8 cellular contexts compared by ENCODE assay signal in genomic region chr10:98748298-98748697, GRCh38.
DNase-seq lines count a peak whose midpoint lies in the region; ATAC-seq and TF ChIP-seq lines count a peak whose summit lies in the region.

No MANE protein-coding gene starts in this region.

- H3K4me1 ChIP-seq in PC-9 (replicated peaks; ENCODE audit: insufficient read depth) (no peaks in the 10 kb centered on the region), gastroesophageal sphincter (no peaks in the 10 kb centered on the region), thyroid gland (no peaks in the 10 kb centered on the region)

- H3K9me2 ChIP-seq in PC-9 (ENCODE audit: insufficient read depth), result no peaks in the 10 kb centered on the region

- 20 to 80% methylated on average over 1 of the region's 1 CpG for WGBS in gastroesophageal sphincter (ENCODE audit: low coverage in 1 of 2), 2 donors
- WGBS in thyroid gland, 2 donors, result 39 to 43% methylated on average over 1 of the region's 1 CpG

- H3K9me3 ChIP-seq in PC-9 (ENCODE audit: insufficient read depth, low read depth) (no peaks in the 10 kb centered on the region), gastroesophageal sphincter (peaks cover 0 to 2% (median 0%) of the 10 kb centered on the region in 3 donors), thyroid gland (no peaks in the 10 kb centered on the region)

- no peak overlapping the region for H2AFZ ChIP-seq in PC-9

- no peaks in the 10 kb centered on the region for H3K27me3 Mint-ChIP-seq in activated T-helper 1 cell treated with anti-CD3 and anti-CD28 coated beads, Interleukin-12 subunit alpha, Interleukin-12 subunit beta, Interleukin-2, Interleukin-4 antibody, amounts not matched to agents 30 ng/mL and 10 ng/mL and 1 ng/mL, durations not matched to agents 14 hours and 24 hours and 36 hours (ENCODE audit: insufficient read depth)

- no peaks in the 10 kb centered on the region for H4K20me1 ChIP-seq in PC-9 (ENCODE audit: insufficient read depth)

- no peaks in the 10 kb centered on the region for H3K36me3 ChIP-seq in PC-9 (ENCODE audit: low read depth)
- H3K36me3 ChIP-seq in gastroesophageal sphincter, result no peaks in the 10 kb centered on the region
- H3K36me3 ChIP-seq in thyroid gland, result no peaks in the 10 kb centered on the region

- intact Hi-C loops in PC-9 (cut with micrococcal nuclease; ENCODE audit: unreplicated experiment) (no loop called here), thyroid gland (cut with DNase I) (no loop called here)
- intact Hi-C loops in activated T-helper 1 cell treated with anti-CD3 and anti-CD28 coated beads, Interleukin-12 subunit alpha, Interleukin-12 subunit beta, Interleukin-2, Interleukin-4 antibody, amounts not matched to agents 30 ng/mL and 10 ng/mL and 1 ng/mL, durations not matched to agents 14 hours and 24 hours and 36 hours (cut with micrococcal nuclease), result loop anchor here (5.0 kb wide), 1 partner anchor 294 kb away; no protein-coding TSS in a partner anchor

- H3K27ac ChIP-seq in PC-9, result no peak overlapping the region
- no peak overlapping the region for H3K27ac ChIP-seq in gastroesophageal sphincter
- no peak overlapping the region for H3K27ac ChIP-seq in thyroid gland

- TF ChIP-seq POLR2A in gastroesophageal sphincter (IDR thresholded peaks at IDR 0.05), result no peak
- no peak for TF ChIP-seq POLR2A in thyroid gland (IDR thresholded peaks at IDR 0.05)

- H3K4me2 ChIP-seq in PC-9, result no peak overlapping the region

- no peak for DNase-seq in AG09319 (ENCODE audit: extremely low read depth, low read depth)
- DNase-seq in GM13977 (ENCODE audit: low spot score), result peak; percentile 23
- no peak for DNase-seq in PC-9
- DNase-seq in thyroid gland, result no peak
- DNase-seq in activated T-helper 1 cell treated with anti-CD3 and anti-CD28 coated beads, Interleukin-12 subunit alpha, Interleukin-12 subunit beta, Interleukin-2, Interleukin-4 antibody, amounts not matched to agents 30 ng/mL and 10 ng/mL and 1 ng/mL, durations not matched to agents 14 hours and 24 hours and 36 hours (ENCODE audit: low spot score), result no peak
- DNase-seq in central memory CD4-positive, alpha-beta T cell, result no peak

- no peaks in the 10 kb centered on the region for H3K79me2 ChIP-seq in PC-9 (ENCODE audit: low read depth)

- H3K27ac Mint-ChIP-seq in activated T-helper 1 cell treated with anti-CD3 and anti-CD28 coated beads, Interleukin-12 subunit alpha, Interleukin-12 subunit beta, Interleukin-2, Interleukin-4 antibody, amounts not matched to agents 30 ng/mL and 10 ng/mL and 1 ng/mL, durations not matched to agents 14 hours and 24 hours and 36 hours, result no peak overlapping the region

- ATAC-seq in gastroesophageal sphincter (no peak), GM21447 (IDR thresholded peaks at IDR 0.05; ENCODE audit: unreplicated experiment) (no peak)

- BruUV-seq in PC-9 (replicated peaks; lab: Mats Ljungman, UMichigan), result no TSS peak

- CTCF ChIA-PET in PC-9 (lab: Charles Lee), result no interaction called here

- no peak for TF ChIP-seq EP300 in gastroesophageal sphincter (IDR thresholded peaks at IDR 0.05)

- no peaks in the 10 kb centered on the region for H3K9me3 Mint-ChIP-seq in activated T-helper 1 cell treated with anti-CD3 and anti-CD28 coated beads, Interleukin-12 subunit alpha, Interleukin-12 subunit beta, Interleukin-2, Interleukin-4 antibody, amounts not matched to agents 30 ng/mL and 10 ng/mL and 1 ng/mL, durations not matched to agents 14 hours and 24 hours and 36 hours

- POLR2A ChIA-PET in PC-9 (lab: Charles Lee; ENCODE audit: unreplicated experiment), result no interaction called here

- peak; percentile 16 for TF ChIP-seq CTCF in AG09319 (IDR thresholded peaks at IDR 0.05; ENCODE audit: low read depth, low read length)
- TF ChIP-seq CTCF in GM13977 (IDR thresholded peaks at IDR 0.05; ENCODE audit: extremely low read depth, insufficient read depth, missing control alignments), result peak; percentile 47
- peak; percentile 52 for TF ChIP-seq CTCF in PC-9 (conservative IDR thresholded peaks at IDR 0.05)
- peak; percentile 17 to 51 (median 35) for TF ChIP-seq CTCF in gastroesophageal sphincter (IDR thresholded peaks at IDR 0.05)
- TF ChIP-seq CTCF in thyroid gland (IDR thresholded peaks at IDR 0.05), result peak in 2 of 6 experiments; percentile 8 to 17

- in situ Hi-C loops in GM13977 (cut with MboI; ENCODE audit: low pct_unique_long_range_greater_than_20kb, low sequenced_read_pairs, unreplicated experiment), result no loop called here

- H3K36me3 Mint-ChIP-seq in activated T-helper 1 cell treated with anti-CD3 and anti-CD28 coated beads, Interleukin-12 subunit alpha, Interleukin-12 subunit beta, Interleukin-2, Interleukin-4 antibody, amounts not matched to agents 30 ng/mL and 10 ng/mL and 1 ng/mL, durations not matched to agents 14 hours and 24 hours and 36 hours (ENCODE audit: low read depth), result no peaks in the 10 kb centered on the region

- H3F3A ChIP-seq in PC-9 (ENCODE audit: insufficient read depth, low read depth), result no peaks in the 10 kb centered on the region

- H3K4me3 ChIP-seq in PC-9 (no peak overlapping the region), gastroesophageal sphincter (no peak overlapping the region), thyroid gland (replicated peaks in 1 of 3) (no peak overlapping the region)

- H3K4me3 Mint-ChIP-seq in activated T-helper 1 cell treated with anti-CD3 and anti-CD28 coated beads, Interleukin-12 subunit alpha, Interleukin-12 subunit beta, Interleukin-2, Interleukin-4 antibody, amounts not matched to agents 30 ng/mL and 10 ng/mL and 1 ng/mL, durations not matched to agents 14 hours and 24 hours and 36 hours, result no peak overlapping the region

- H3K27me3 ChIP-seq in PC-9 (ENCODE audit: insufficient read depth, low read depth) (no peaks in the 10 kb centered on the region), gastroesophageal sphincter (no peaks in the 10 kb centered on the region), thyroid gland (no peaks in the 10 kb centered on the region)

- no peaks in the 10 kb centered on the region for H3K4me1 Mint-ChIP-seq in activated T-helper 1 cell treated with anti-CD3 and anti-CD28 coated beads, Interleukin-12 subunit alpha, Interleukin-12 subunit beta, Interleukin-2, Interleukin-4 antibody, amounts not matched to agents 30 ng/mL and 10 ng/mL and 1 ng/mL, durations not matched to agents 14 hours and 24 hours and 36 hours (ENCODE audit: low read depth)
